ENCODE assay signal across 17 cellular contexts in genomic region chrX:56757327-56757726, GRCh38. TPM values are rescaled to one million over a fixed set of nuclear protein-coding genes. Genes with fewer than 3 reads are reported as not detected.
A peak's percentile ranks its signal among the peaks of the same experiment; 100 is the strongest.
DNase-seq lines count a peak whose midpoint lies in the region; ATAC-seq lines count a peak whose summit lies in the region.
"Had no signal": no experiment of that assay in that cellular context is flagged by ENCODE, and none has a peak within 500 bp of the region (broad histone marks: within the 10 kb centered on the region; RNA-seq: fewer than 3 reads in every experiment).

No MANE protein-coding gene starts in this region.

- peak overlapping the region in 3 of 4 donors; percentile 6 to 48 (median 25) for H3K4me3 Mint-ChIP-seq in IgD-negative memory B cell
- H3K4me3 Mint-ChIP-seq: activated naive CD4-positive, alpha-beta T cell treated with anti-CD3 and anti-CD28 coated beads, Interleukin-2, amount 50 U/mL, for 24 hours; CD8-positive, alpha-beta memory T cell had no signal

- ATAC-seq in GM18502 (IDR thresholded peaks at IDR 0.05; ENCODE audit: poor library complexity, unreplicated experiment): peak; percentile 69
- peak; percentile 63 for ATAC-seq in GM19372 (IDR thresholded peaks at IDR 0.05; ENCODE audit: low read depth, unreplicated experiment)
- peak; percentile 61 for ATAC-seq in HG02870 (IDR thresholded peaks at IDR 0.05; ENCODE audit: unreplicated experiment)
- ATAC-seq: mucosa of descending colon, sciatic nerve had no signal

- H3K4me1 Mint-ChIP-seq in IgD-negative memory B cell: peaks cover 15 to 31% (median 23%) of the 10 kb centered on the region in 3 donors

- DNase-seq in midbrain (lab: John Stamatoyannopoulos, UW) (no peak), germinal center (ENCODE audit: low spot score) (no peak), NCI-H2196 (lab: John Stamatoyannopoulos, UW; ENCODE audit: unreplicated experiment) (no peak), pons (ENCODE audit: low spot score) (no peak)
- DNase-seq: activated T-cell treated with anti-CD3 and anti-CD28 coated beads for 4 hours; CD8-positive, alpha-beta memory T cell; colonic mucosa; GM23248; mucosa of descending colon; NK-92 treated with Interleukin-12 subunit alpha and Interleukin-12 subunit beta, amount 100 ng/mL, for 24 hours; nucleus accumbens had no signal

- H3K27me3 Mint-ChIP-seq in IgD-negative memory B cell: peaks cover 2% of the 10 kb centered on the region
- H3K27me3 Mint-ChIP-seq: activated naive CD4-positive, alpha-beta T cell treated with anti-CD3 and anti-CD28 coated beads, Interleukin-2, amount 50 U/mL, for 24 hours; CD8-positive, alpha-beta memory T cell had no signal

- H3K36me3 Mint-ChIP-seq in IgD-negative memory B cell: no peaks in the 10 kb centered on the region

- H3K9me3 Mint-ChIP-seq in IgD-negative memory B cell: no peaks in the 10 kb centered on the region
- H3K9me3 Mint-ChIP-seq: activated naive CD4-positive, alpha-beta T cell treated with anti-CD3 and anti-CD28 coated beads, Interleukin-2, amount 50 U/mL, for 24 hours; CD8-positive, alpha-beta memory T cell had no signal

- no peak overlapping the region for H3K27ac Mint-ChIP-seq in IgD-negative memory B cell
- H3K27ac Mint-ChIP-seq: activated naive CD4-positive, alpha-beta T cell treated with anti-CD3 and anti-CD28 coated beads, Interleukin-2, amount 50 U/mL, for 24 hours had no signal

RNA-seq across cellular contexts. Expression of gene NBDY, which starts 28.3 kb away (rescaled TPM):
- polyA plus RNA-seq in IgD-negative memory B cell: 59.1 TPM
